9 cellular contexts compared by ENCODE assay signal in the genomic region with DNA sequence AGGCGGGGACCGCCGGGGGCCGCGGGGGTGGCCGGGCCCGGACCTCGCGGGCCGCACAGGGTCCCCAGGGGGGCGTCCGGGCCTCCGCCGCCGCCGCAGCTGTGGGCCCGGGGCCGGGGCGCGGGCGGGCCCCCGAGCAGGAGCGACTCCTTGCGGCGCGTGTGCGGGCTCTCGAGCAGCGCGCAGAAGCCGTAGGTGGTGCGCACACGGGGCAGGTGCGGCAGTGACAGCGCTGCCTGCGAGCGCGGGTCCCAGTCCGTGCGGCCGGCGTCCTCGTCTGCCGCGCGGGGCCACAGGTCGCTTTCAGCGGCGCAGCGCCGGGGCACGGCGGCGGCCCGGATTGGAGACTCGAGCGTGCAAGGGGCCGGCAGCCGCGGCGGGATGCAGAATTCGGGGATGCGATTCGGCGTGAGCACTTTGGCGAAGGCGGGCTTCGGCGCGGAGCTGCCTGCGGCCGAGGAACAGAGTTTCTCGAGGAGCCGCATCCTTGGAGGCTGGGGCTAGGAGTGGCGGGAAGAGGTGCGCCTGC. TPM values are rescaled to one million over a fixed set of nuclear protein-coding genes. Genes with fewer than 3 reads are reported as not detected.
DNase-seq lines count a peak whose midpoint lies in the region; ATAC-seq lines count a peak whose summit lies in the region.
"Had no signal": no experiment of that assay in that cellular context is flagged by ENCODE, and none has a peak within 500 bp of the region (broad histone marks: within the 10 kb centered on the region; RNA-seq: fewer than 3 reads in every experiment).

No MANE protein-coding gene starts in this region.

- no peak for ATAC-seq in HG03432 (IDR thresholded peaks at IDR 0.05; ENCODE audit: unreplicated experiment)

- H3K27me3 Mint-ChIP-seq in dendritic cell treated with granulocyte-macrophage colony-stimulating factor and Interleukin-4, amounts not matched to agents 40 ng/mL and 50 ng/mL, for 4 days, result peaks cover 63% of the 10 kb centered on the region

- intact Hi-C loops in dendritic cell treated with granulocyte-macrophage colony-stimulating factor and Interleukin-4, amounts not matched to agents 40 ng/mL and 50 ng/mL, for 4 days (cut with micrococcal nuclease), result no loop called here

- H3K4ac ChIP-seq in mesenchymal stem cell (ENCODE audit: low read depth in 1 of 2, low read length in 2 of 2), result no peak overlapping the region

- no peaks in the 10 kb centered on the region for H3K9me3 ChIP-seq in mesenchymal stem cell (ENCODE audit: control insufficient read depth, low read length)
- H3K9me3 ChIP-seq: SJSA1 had no signal

- no peak overlapping the region for H2BK120ac ChIP-seq in mesenchymal stem cell (ENCODE audit: low read depth, low read length)

- no peak overlapping the region for H2AK5ac ChIP-seq in mesenchymal stem cell (ENCODE audit: low read length, severe bottlenecking)

- H3K23ac ChIP-seq in mesenchymal stem cell (ENCODE audit: low read length in 2 of 2), result no peak overlapping the region

- no peaks in the 10 kb centered on the region for H3K36me3 Mint-ChIP-seq in dendritic cell treated with granulocyte-macrophage colony-stimulating factor and Interleukin-4, amounts not matched to agents 40 ng/mL and 50 ng/mL, for 4 days (ENCODE audit: low read depth)

- no peak overlapping the region for H3K14ac ChIP-seq in mesenchymal stem cell (ENCODE audit: low read length in 2 of 2)

- peaks cover 60 to 61% of the 10 kb centered on the region in 2 experiments for H3K27me3 ChIP-seq in mesenchymal stem cell (ENCODE audit: control insufficient read depth in 1 of 2, insufficient read depth in 1 of 2, low read length in 2 of 2)

- no peak overlapping the region for H2BK5ac ChIP-seq in mesenchymal stem cell (ENCODE audit: low read depth, low read length, poor library complexity, severe bottlenecking)

- no peaks in the 10 kb centered on the region for H3K79me1 ChIP-seq in mesenchymal stem cell (replicated peaks; ENCODE audit: low read length, poor library complexity, severe bottlenecking)

- WGBS in mesenchymal stem cell, result 2% methylated on average over 65 of the region's 76 CpGs

- no peak overlapping the region for H2BK15ac ChIP-seq in mesenchymal stem cell (ENCODE audit: low read depth, poor library complexity, severe bottlenecking)

- H3K4me1 ChIP-seq in mesenchymal stem cell (ENCODE audit: control insufficient read depth, insufficient read depth, low read depth, low read length), result peaks cover 13% of the 10 kb centered on the region

- H3K9me3 Mint-ChIP-seq in dendritic cell treated with granulocyte-macrophage colony-stimulating factor and Interleukin-4, amounts not matched to agents 40 ng/mL and 50 ng/mL, for 4 days, result no peaks in the 10 kb centered on the region

- H2BK12ac ChIP-seq in mesenchymal stem cell (ENCODE audit: low read length in 2 of 2), result no peak overlapping the region

- DNase-seq in stimulated activated CD4-positive, alpha-beta T cell treated with anti-CD3 and anti-CD28 coated beads, Interleukin-15, amount 100 ng/mL, for 24 hours, result peak; percentile 39
- no peak for DNase-seq in stimulated activated CD4-positive, alpha-beta T cell treated with anti-CD3 and anti-CD28 coated beads, Interleukin-4, amount 100 ng/mL, for 1 hour
- DNase-seq in mesenchymal stem cell (no peak), NCI-H128 (lab: John Stamatoyannopoulos, UW; ENCODE audit: unreplicated experiment) (no peak), NOMO-1 (lab: John Stamatoyannopoulos, UW; ENCODE audit: unreplicated experiment in 2 of 2) (no peak)
- DNase-seq in effector CD8-positive, alpha-beta T cell (lab: John Stamatoyannopoulos, UW), result no peak

- no peak overlapping the region for H4K91ac ChIP-seq in mesenchymal stem cell (ENCODE audit: low read length)

- peaks cover 19% of the 10 kb centered on the region for H3K4me1 Mint-ChIP-seq in dendritic cell treated with granulocyte-macrophage colony-stimulating factor and Interleukin-4, amounts not matched to agents 40 ng/mL and 50 ng/mL, for 4 days (ENCODE audit: low read depth)

- H3K36me3 ChIP-seq in mesenchymal stem cell (ENCODE audit: control insufficient read depth in 1 of 2, insufficient read depth in 2 of 2, low read depth in 1 of 2, low read length in 2 of 2), result no peaks in the 10 kb centered on the region
- H3K36me3 ChIP-seq: SJSA1 had no signal

- H2AFZ ChIP-seq in mesenchymal stem cell (ENCODE audit: low read depth, low read length), result peak overlapping the region; percentile 36

- no peak overlapping the region for H3K9ac ChIP-seq in mesenchymal stem cell (ENCODE audit: low read length)

- H4K8ac ChIP-seq in mesenchymal stem cell (ENCODE audit: low read length), result no peak overlapping the region

- H3K27ac Mint-ChIP-seq in dendritic cell treated with granulocyte-macrophage colony-stimulating factor and Interleukin-4, amounts not matched to agents 40 ng/mL and 50 ng/mL, for 4 days, result no peak overlapping the region

- H3K27ac ChIP-seq in mesenchymal stem cell (ENCODE audit: low read length, poor library complexity, severe bottlenecking), result no peak overlapping the region
- H3K27ac ChIP-seq: SJSA1 had no signal

- H3K4me3 Mint-ChIP-seq in dendritic cell treated with granulocyte-macrophage colony-stimulating factor and Interleukin-4, amounts not matched to agents 40 ng/mL and 50 ng/mL, for 4 days, result peak overlapping the region; percentile 30

- no peak overlapping the region for H3K18ac ChIP-seq in mesenchymal stem cell (ENCODE audit: low read depth in 1 of 2, low read length in 2 of 2)

- peak overlapping the region; percentile 37 to 56 for H3K4me3 ChIP-seq in mesenchymal stem cell (ENCODE audit: insufficient read depth in 1 of 2, low read depth in 1 of 2, low read length in 2 of 2)
- H3K4me3 ChIP-seq: SJSA1 had no signal

- H3K4me2 ChIP-seq in mesenchymal stem cell (ENCODE audit: low read length, poor library complexity, severe bottlenecking), result peak overlapping the region; percentile 65

RNA-seq across cellular contexts. Expression of a gene that starts 0.5 kb away (rescaled TPM):
- not detected for polyA plus RNA-seq in mesenchymal stem cell (2013, experiment 1 of 2)
- polyA plus RNA-seq in mesenchymal stem cell (2013, experiment 2 of 2), result not detected
